Comparison of ENCODE assay signal across 7 cellular contexts in genomic region chr16:10181196-10182162, GRCh38. TPM values are rescaled to one million over a fixed set of nuclear protein-coding genes. Genes with fewer than 3 reads are reported as not detected.
DNase-seq lines count a peak whose midpoint lies in the region; ATAC-seq and TF ChIP-seq lines count a peak whose summit lies in the region.

No MANE protein-coding gene starts in this region.

- DNase-seq in GM12864 (ENCODE audit: low read depth) (no peak), SK-MEL-5 (ENCODE audit: low read depth, low spot score) (peak; percentile 58), cerebellum (ENCODE audit: low spot score) (peak; percentile 89), kidney epithelial cell (ENCODE audit: low read depth) (no peak)
- peak; percentile 40 for DNase-seq in stimulated activated CD4-positive, alpha-beta T cell treated with anti-CD3 and anti-CD28 coated beads, Interleukin-12 subunit alpha, Interleukin-12 subunit beta, amount 100 ng/mL, for 4 hours

- ATAC-seq in HG02642 (IDR thresholded peaks at IDR 0.05; ENCODE audit: poor library complexity, unreplicated experiment) (peak; percentile 70), GM19397 (IDR thresholded peaks at IDR 0.05; ENCODE audit: unreplicated experiment) (no peak)

- H3K27me3 ChIP-seq in kidney epithelial cell (ENCODE audit: control insufficient read depth, insufficient read depth, low read length): peaks cover 49% of the 10 kb centered on the region

- H3K36me3 ChIP-seq in kidney epithelial cell (ENCODE audit: control insufficient read depth, insufficient read depth, low read length): no peaks in the 10 kb centered on the region

- in situ Hi-C loops in SK-MEL-5 (cut with HindIII; ENCODE audit: low pct_unique_long_range_greater_than_20kb, low sequenced_read_pairs): no loop called here

- peak; percentile 98 for TF ChIP-seq CTCF in GM12864 (IDR thresholded peaks at IDR 0.05; ENCODE audit: low read depth, low read length, missing control alignments)
- peak; percentile 87 for TF ChIP-seq CTCF in kidney epithelial cell (IDR thresholded peaks at IDR 0.05; ENCODE audit: insufficient read depth, low read length, poor library complexity, severe bottlenecking)

- H3K4me3 ChIP-seq in GM12864 (ENCODE audit: low read depth, low read length) (no peak overlapping the region), kidney epithelial cell (ENCODE audit: low read depth, low read length) (no peak overlapping the region)

RNA-seq across cellular contexts. Expression of gene GRIN2A, which starts 0.7 kb away (rescaled TPM):
- 0.32 and 1.3 TPM in 2 replicates for total RNA-seq in SK-MEL-5 (2014; rRNA removed; shearing (Covaris generic))
- 0.20 TPM in 2 replicates for polyA plus RNA-seq in SK-MEL-5 (2015; cell fraction: cytosol; rRNA removed)
- polyA plus RNA-seq in SK-MEL-5 (2015; cell fraction: nucleus; rRNA removed): 0.03 and 0.05 TPM in 2 replicates
- total RNA-seq in cerebellum (4.8 TPM), kidney epithelial cell (under 0.01 and 0.07 TPM in 2 replicates)

Comparison
In these comparisons a context has a peak if more than half of its experiments do, and no peak if none do; other contexts are left out.
1. DNase-seq: peak in SK-MEL-5 (single experiment), cerebellum (single experiment) and stimulated activated CD4-positive, alpha-beta T cell treated with anti-CD3 and anti-CD28 coated beads, Interleukin-12 subunit alpha, Interleukin-12 subunit beta, amount 100 ng/mL, for 4 hours (single experiment); none in GM12864 (single experiment) and kidney epithelial cell (single experiment).